9 cellular contexts compared by ENCODE assay signal in the genomic region with DNA sequence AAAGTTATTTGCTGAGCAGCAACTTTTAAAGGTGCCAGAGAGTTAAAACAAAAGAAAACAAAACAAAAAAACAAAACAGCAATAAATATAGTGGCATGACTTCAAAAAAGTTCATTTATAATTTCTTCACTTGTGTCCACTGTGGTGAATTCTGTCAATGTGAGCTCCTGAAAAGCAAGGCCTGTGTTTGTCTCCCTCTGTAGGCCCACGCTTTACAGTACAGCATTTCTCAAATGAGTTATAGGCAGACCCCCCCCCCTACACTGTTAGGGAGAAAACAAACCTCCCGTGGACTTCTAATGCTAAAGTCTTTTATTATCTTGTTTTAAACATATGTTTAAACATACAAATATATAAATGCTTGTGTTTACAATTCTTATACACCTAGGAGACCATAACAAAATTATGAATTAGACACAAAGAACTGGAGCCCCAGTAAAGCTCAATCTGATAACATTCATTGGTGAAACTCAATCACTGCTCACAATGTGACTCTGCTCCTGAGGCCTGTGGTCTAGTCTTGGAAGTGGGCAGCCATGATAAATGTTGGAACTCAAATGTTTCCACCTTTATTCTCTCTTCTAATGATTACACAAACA. TPM values are rescaled to one million over a fixed set of nuclear protein-coding genes. Genes with fewer than 3 reads are reported as not detected.
DNase-seq lines count a peak whose midpoint lies in the region; ATAC-seq, FAIRE-seq and TF ChIP-seq lines count a peak whose summit lies in the region.
"Had no signal": no experiment of that assay in that cellular context is flagged by ENCODE, and none has a peak within 500 bp of the region (broad histone marks: within the 10 kb centered on the region; RNA-seq: fewer than 3 reads in every experiment).

No MANE protein-coding gene starts in this region.

- H3K4me1 ChIP-seq in K562 (replicated peaks in 1 of 2; ENCODE audit: control insufficient read depth in 2 of 2, insufficient read depth in 2 of 2, low read length in 2 of 2), result peaks cover 0 to 2% of the 10 kb centered on the region in 2 experiments; a peak in 1 of 5 replicates
- H3K4me1 ChIP-seq in upper lobe of left lung, result no peaks in the 10 kb centered on the region

- FAIRE-seq in K562 (lab: Jason Lieb, UNC) (no peak), islet of Langerhans (lab: Jason Lieb, UNC) (peak; percentile 97)

- no peak overlapping the region for H2AFZ ChIP-seq in K562 (ENCODE audit: low read depth, low read length)

- ATAC-seq in K562, result peak; percentile 83
- ATAC-seq in upper lobe of left lung (ENCODE audit: low FRiP score in 2 of 2), result peak in 1 of 2 donors; percentile 77
- no peak for ATAC-seq in CD4-positive, alpha-beta T cell (ENCODE audit: poor library complexity)
- no peak for ATAC-seq in HG02642 (IDR thresholded peaks at IDR 0.05; ENCODE audit: poor library complexity, unreplicated experiment)

- 0% methylated on average over 2 of the region's 2 CpGs for WGBS in K562 (ENCODE audit: insufficient coverage, low coverage, missing lambda C conversion rate)
- WGBS in upper lobe of left lung, 2 donors, result 35 to 40% methylated on average over 2 of the region's 2 CpGs

- no peak overlapping the region for H3K4me3 ChIP-seq in NB4 (ENCODE audit: low read depth, low read length)
- no peak overlapping the region for H3K4me3 ChIP-seq in K562
- no peak overlapping the region for H3K4me3 ChIP-seq in upper lobe of left lung

- no peaks in the 10 kb centered on the region for H3K79me2 ChIP-seq in K562 (ENCODE audit: control insufficient read depth, insufficient read depth, low read length)

- intact Hi-C loops in K562 (cut with micrococcal nuclease), result no loop called here
- intact Hi-C loops in CD4-positive, alpha-beta T cell (cut with DNase I, micrococcal nuclease), result loop anchor here in 1 of 2 experiments (1.0 kb wide), 1 partner anchor 314 kb away; no protein-coding TSS in a partner anchor

- TF ChIP-seq POLR2A in NB4 (IDR thresholded peaks at IDR 0.05; ENCODE audit: extremely low read depth, insufficient read length) (no peak), K562 (conservative IDR thresholded peaks at IDR 0.05) (no peak), upper lobe of left lung (IDR thresholded peaks at IDR 0.05) (no peak)

- H3K4me2 ChIP-seq in K562 (ENCODE audit: insufficient read depth, low read length), result no peak overlapping the region

- H4K20me1 ChIP-seq in K562 (replicated peaks; ENCODE audit: control insufficient read depth, insufficient read depth, low read length), result no peaks in the 10 kb centered on the region

- TF ChIP-seq RAD21 in K562 (CRISPR knock-in tag; conservative IDR thresholded peaks at IDR 0.05 in 1 of 2, IDR thresholded peaks at IDR 0.05 in 1 of 2), result peak; percentile 27 to 42

- TF ChIP-seq EP300 in K562 (IDR thresholded peaks at IDR 0.05; ENCODE audit: low read length) (no peak), upper lobe of left lung (IDR thresholded peaks at IDR 0.05) (no peak)

- no peaks in the 10 kb centered on the region for H3K36me3 ChIP-seq in K562 (ENCODE audit: control insufficient read depth, insufficient read depth, low read length)
- H3K36me3 ChIP-seq in upper lobe of left lung, result no peaks in the 10 kb centered on the region

- H3K9ac ChIP-seq in K562 (ENCODE audit: insufficient read depth in 1 of 2, low read depth in 2 of 2, low read length in 2 of 2), result no peak overlapping the region

- no peaks in the 10 kb centered on the region for H3K36me3 Mint-ChIP-seq in CD4-positive, alpha-beta T cell (ENCODE audit: low read depth)

- DNase-seq in GM03348 (ENCODE audit: low spot score) (peak; percentile 70), NB4 (ENCODE audit: low read depth) (peak; percentile 36), K562 (ENCODE audit: extremely low read depth in 1 of 4, low spot score in 3 of 4) (peak; percentile 19 to 48 (median 34)), upper lobe of left lung (no peak), NCI-H226 (no peak)
- no peak for DNase-seq in CD4-positive, alpha-beta T cell

- H3K4me1 Mint-ChIP-seq in CD4-positive, alpha-beta T cell (ENCODE audit: low read depth), result no peaks in the 10 kb centered on the region

- TF ChIP-seq CTCF in NB4 (IDR thresholded peaks at IDR 0.05; ENCODE audit: low read depth, low read length) (peak; percentile 31), K562 (IDR thresholded peaks at IDR 0.05 in 2 of 3, conservative IDR thresholded peaks at IDR 0.05 in 1 of 3; ENCODE audit: insufficient read depth in 2 of 3, low read depth in 1 of 3, low read length in 3 of 3) (peak; percentile 47 to 54 (median 48); a peak in 5 of 6 replicates), upper lobe of left lung (IDR thresholded peaks at IDR 0.05) (peak in 5 of 6 experiments; percentile 30 to 59 (median 45))
- no peak for TF ChIP-seq CTCF in CD4-positive, alpha-beta T cell (IDR thresholded peaks at IDR 0.05)

- BruUV-seq in K562 (replicated peaks; lab: Mats Ljungman, UMichigan), result no TSS peak

- no peaks in the 10 kb centered on the region for H3K9me1 ChIP-seq in K562 (ENCODE audit: control insufficient read depth, insufficient read depth, low read length)

- CTCF ChIA-PET in K562 (lab: Yijun Ruan, JAX; ENCODE audit: low intra/inter-chr PET ratio), result no interaction called here
- CTCF ChIA-PET in CD4-positive, alpha-beta T cell (lab: Charles Lee), result no interaction called here

- no peak overlapping the region for H3K27ac Mint-ChIP-seq in CD4-positive, alpha-beta T cell
- H3K27ac Mint-ChIP-seq: naive thymus-derived CD8-positive, alpha-beta T cell had no signal

- H3K4me3 Mint-ChIP-seq in CD4-positive, alpha-beta T cell, result no peak overlapping the region
- H3K4me3 Mint-ChIP-seq: naive thymus-derived CD8-positive, alpha-beta T cell had no signal

- H3K9me3 Mint-ChIP-seq in CD4-positive, alpha-beta T cell, result no peaks in the 10 kb centered on the region

- H3K27ac ChIP-seq in K562 (ENCODE audit: extremely low read depth, low read depth, low read length), result no peak overlapping the region
- no peak overlapping the region for H3K27ac ChIP-seq in upper lobe of left lung
- no peak overlapping the region for H3K27ac ChIP-seq in CD4-positive, alpha-beta T cell (ENCODE audit: low read depth, low read length)

- POLR2A ChIA-PET in K562 (lab: Yijun Ruan, JAX), result no interaction called here
- POLR2A ChIA-PET in CD4-positive, alpha-beta T cell (lab: Charles Lee), result no interaction called here

- in situ Hi-C loops in K562 (cut with MboI), result no loop called here

- H3K9me3 ChIP-seq in K562 (replicated peaks; ENCODE audit: control insufficient read depth, insufficient read depth, low read depth, low read length), result no peaks in the 10 kb centered on the region
- H3K9me3 ChIP-seq in upper lobe of left lung, result no peaks in the 10 kb centered on the region
- no peaks in the 10 kb centered on the region for H3K9me3 ChIP-seq in CD4-positive, alpha-beta T cell (ENCODE audit: control insufficient read depth, low read length)

- no peaks in the 10 kb centered on the region for H3K27me3 Mint-ChIP-seq in CD4-positive, alpha-beta T cell

- H3K27me3 ChIP-seq in K562 (ENCODE audit: control insufficient read depth in 2 of 2, insufficient read depth in 2 of 2, low read length in 2 of 2) (no peaks in the 10 kb centered on the region), upper lobe of left lung (no peaks in the 10 kb centered on the region)
- H3K27me3 ChIP-seq in CD4-positive, alpha-beta T cell (ENCODE audit: control insufficient read depth, insufficient read depth, low read length), result no peaks in the 10 kb centered on the region

TF ChIP-seq in K562, 482 proteins besides CTCF, POLR2A, EP300 and RAD21:
- no peak for TF ChIP-seq ETV1 (tag; conservative IDR thresholded peaks at IDR 0.05; ENCODE audit: low read depth)
- TF ChIP-seq, protein P1, sequence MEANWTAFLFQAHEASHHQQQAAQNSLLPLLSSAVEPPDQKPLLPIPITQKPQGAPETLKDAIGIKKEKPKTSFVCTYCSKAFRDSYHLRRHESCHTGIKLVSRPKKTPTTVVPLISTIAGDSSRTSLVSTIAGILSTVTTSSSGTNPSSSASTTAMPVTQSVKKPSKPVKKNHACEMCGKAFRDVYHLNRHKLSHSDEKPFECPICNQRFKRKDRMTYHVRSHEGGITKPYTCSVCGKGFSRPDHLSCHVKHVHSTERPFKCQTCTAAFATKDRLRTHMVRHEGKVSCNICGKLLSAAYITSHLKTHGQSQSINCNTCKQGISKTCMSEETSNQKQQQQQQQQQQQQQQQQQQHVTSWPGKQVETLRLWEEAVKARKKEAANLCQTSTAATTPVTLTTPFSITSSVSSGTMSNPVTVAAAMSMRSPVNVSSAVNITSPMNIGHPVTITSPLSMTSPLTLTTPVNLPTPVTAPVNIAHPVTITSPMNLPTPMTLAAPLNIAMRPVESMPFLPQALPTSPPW (CRISPR knock-in tag; IDR thresholded peaks at IDR 0.05), result peak; percentile 34
- TF ChIP-seq ILK (tag; IDR thresholded peaks at IDR 0.05; ENCODE audit: borderline replicate concordance, low read depth), result no peak

RNA-seq across cellular contexts. Expression of a gene that starts 47.0 kb away (rescaled TPM):
- 3.0 and 12.3 TPM in 2 replicates for total RNA-seq in K562 (2011; cell fraction: chromatin; rRNA removed; ENCODE audit: low replicate concordance)
- total RNA-seq in K562 (2011; cell fraction: nucleolus; rRNA removed), result 2.5 and 3.6 TPM in 2 replicates
- 12.0 and 21.7 TPM in 2 replicates for total RNA-seq in K562 (2011; cell fraction: nucleoplasm; rRNA removed)
- total RNA-seq in K562 (2014; rRNA removed) (16.7 and 16.8 TPM in 2 replicates), K562 (2014; rRNA removed; fragmentation: Illumina TruSeq; extraction: Trizol) (53.7 and 59.5 TPM in 2 replicates), K562 (2015; rRNA removed; fragmentation: Illumina TruSeq; extraction: Trizol) (36.9 and 39.9 TPM in 2 replicates), K562 (2021) (32.3 and 38.0 TPM in 2 replicates), upper lobe of left lung (10 to 100 TPM in 5 of 6 donors, 1 to 10 TPM in 1; 2.8 to 55.2 (median 33.2) TPM)
- polyA plus RNA-seq in K562 (2011; rRNA removed) (10.9 and 51.1 TPM in 2 replicates), K562 (2014; fragmentation: Illumina TruSeq; extraction: Trizol) (35.1 and 46.7 TPM in 2 replicates), K562 (2014; fragmentation: Nextera tagmentation; extraction: Ambion mirVana) (100 to 1,000 TPM in 1 of 2 experiments, 10 to 100 TPM in 1; 93.6 to 110 TPM), K562 (2014; rRNA removed) (38.5 and 38.9 TPM in 2 replicates)
- 2.8 and 3.4 TPM in 2 replicates for polyA plus RNA-seq in K562 (2011; cell fraction: cytosol; rRNA removed)
- 2.8 and 7.1 TPM in 2 replicates for polyA plus RNA-seq in K562 (2011; cell fraction: nucleus; rRNA removed)
- polyA plus RNA-seq in K562 (2012), result 34.0 and 35.5 TPM in 2 replicates
- polyA minus RNA-seq in K562 (2011; rRNA and poly(A)+ RNA removed), result 8.6 and 19.8 TPM in 2 replicates
- 3.2 and 12.4 TPM in 2 replicates for polyA minus RNA-seq in K562 (2011; cell fraction: cytosol; rRNA and poly(A)+ RNA removed)
- polyA minus RNA-seq in K562 (2011; cell fraction: nucleus; rRNA and poly(A)+ RNA removed), result 6.1 and 16.2 TPM in 2 replicates
- total RNA-seq in CD4-positive, alpha-beta T cell, result 1 to 10 TPM; 5.9 to 6.8 TPM

Comparison
In these comparisons a context has a peak if more than half of its experiments do, and no peak if none do; other contexts are left out.
1. DNase-seq: peak in GM03348 (single experiment), NB4 (single experiment) and K562 (4 of 4); none in upper lobe of left lung (0 of 2), CD4-positive, alpha-beta T cell (0 of 10) and NCI-H226 (single experiment).